Comparison of ENCODE assay signal across 9 cellular contexts in the genomic region with DNA sequence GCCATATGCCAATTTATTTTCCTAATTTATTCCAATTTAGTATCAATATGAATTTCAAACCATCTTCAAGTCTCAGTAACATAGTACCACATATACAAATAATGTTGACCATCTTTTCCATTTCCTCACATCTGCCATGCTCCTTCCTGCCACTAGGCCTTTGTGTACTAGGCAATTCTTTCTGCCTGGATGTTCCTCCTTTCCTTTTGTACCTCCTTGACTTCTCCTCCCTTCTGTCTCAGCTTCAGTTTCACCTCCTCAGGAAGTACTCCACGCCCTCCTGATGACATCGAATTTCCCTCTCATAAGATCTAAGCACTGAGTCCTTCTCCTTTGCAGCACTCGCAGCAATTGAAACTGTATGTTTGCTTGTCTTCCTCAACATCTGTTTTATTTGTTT. TPM values are rescaled to one million over a fixed set of nuclear protein-coding genes. Genes with fewer than 3 reads are reported as not detected.
A peak's percentile ranks its signal among the peaks of the same experiment; 100 is the strongest.
DNase-seq lines count a peak whose midpoint lies in the region; ATAC-seq, FAIRE-seq and TF ChIP-seq lines count a peak whose summit lies in the region.
"Had no signal": no experiment of that assay in that cellular context is flagged by ENCODE, and none has a peak within 500 bp of the region (broad histone marks: within the 10 kb centered on the region; RNA-seq: fewer than 3 reads in every experiment).

No MANE protein-coding gene starts in this region.

- no peaks in the 10 kb centered on the region for H3K27me3 ChIP-seq in BE2C
- no peaks in the 10 kb centered on the region for H3K27me3 ChIP-seq in K562 (ENCODE audit: control insufficient read depth in 2 of 2, insufficient read depth in 2 of 2, low read length in 2 of 2)
- H3K27me3 ChIP-seq in mucosa of rectum (ENCODE audit: control insufficient read depth in 2 of 2, insufficient read depth in 2 of 2, low read length in 2 of 2), result no peaks in the 10 kb centered on the region

- intact Hi-C loops in K562 (cut with micrococcal nuclease), result loop anchor here (5.0 kb wide), 2 partner anchors 53 to 298 kb away; a partner anchor contains a TSS

- peak overlapping the region; percentile 84 to 99 (median 92) for H3K27ac Mint-ChIP-seq in IgD-negative memory B cell
- H3K27ac Mint-ChIP-seq: activated naive CD8-positive, alpha-beta T cell treated with anti-CD3 and anti-CD28 coated beads, Interleukin-2, amount 10 ng/mL, durations not matched to agents 7 days and 5 days had no signal

- peak overlapping the region; percentile 9; the same call in 1 of the 2 replicates for H3K4me2 ChIP-seq in K562 (ENCODE audit: insufficient read depth, low read length)

- peak in 1 of 2 experiments; percentile 36; a peak in 2 of 4 replicates for TF ChIP-seq RAD21 in K562 (CRISPR knock-in tag; conservative IDR thresholded peaks at IDR 0.05 in 1 of 2, IDR thresholded peaks at IDR 0.05 in 1 of 2)

- H3K27ac ChIP-seq in K562 (ENCODE audit: extremely low read depth, low read depth, low read length), result peak overlapping the region; percentile 52; the same call in 2 of the 3 replicates
- H3K27ac ChIP-seq in mucosa of rectum (ENCODE audit: low read depth in 2 of 2, low read length in 2 of 2), result peak overlapping the region; percentile 44 to 52

- 14% methylated on average over 3 of the region's 3 CpGs for WGBS in K562 (ENCODE audit: insufficient coverage, low coverage, missing lambda C conversion rate)

- H3K4me3 Mint-ChIP-seq in IgD-negative memory B cell, result peak overlapping the region; percentile 39 to 79 (median 68)
- H3K4me3 Mint-ChIP-seq: activated naive CD8-positive, alpha-beta T cell treated with anti-CD3 and anti-CD28 coated beads, Interleukin-2, amount 10 ng/mL, durations not matched to agents 7 days and 5 days had no signal

- no peaks in the 10 kb centered on the region for H4K20me1 ChIP-seq in K562 (replicated peaks; ENCODE audit: control insufficient read depth, insufficient read depth, low read length)

- H3K27me3 Mint-ChIP-seq in IgD-negative memory B cell, result no peaks in the 10 kb centered on the region
- H3K27me3 Mint-ChIP-seq: activated naive CD8-positive, alpha-beta T cell treated with anti-CD3 and anti-CD28 coated beads, Interleukin-2, amount 10 ng/mL, durations not matched to agents 7 days and 5 days had no signal

- ATAC-seq in K562 (peak; percentile 59), HG03571 (IDR thresholded peaks at IDR 0.05; ENCODE audit: unreplicated experiment) (no peak), HG02852 (IDR thresholded peaks at IDR 0.05; ENCODE audit: unreplicated experiment) (no peak)

- peaks cover 76% of the 10 kb centered on the region for H3K79me2 ChIP-seq in K562 (ENCODE audit: control insufficient read depth, insufficient read depth, low read length)

- peak; percentile 18; the same call in 1 of the 2 replicates for TF ChIP-seq CTCF in BE2C (IDR thresholded peaks at IDR 0.05; ENCODE audit: low read depth, low read length)
- peak; percentile 26 to 58 (median 37); a peak in 4 of 6 replicates for TF ChIP-seq CTCF in K562 (IDR thresholded peaks at IDR 0.05 in 2 of 3, conservative IDR thresholded peaks at IDR 0.05 in 1 of 3; ENCODE audit: insufficient read depth in 2 of 3, low read depth in 1 of 3, low read length in 3 of 3)
- TF ChIP-seq CTCF in GM13976 (IDR thresholded peaks at IDR 0.05; ENCODE audit: borderline replicate concordance, control extremely low read depth, extremely low read depth, insufficient read depth, missing control alignments), result no peak

- H3K4me1 Mint-ChIP-seq in IgD-negative memory B cell, result peaks cover 32 to 69% (median 39%) of the 10 kb centered on the region in 3 donors

- POLR2A ChIA-PET in K562 (lab: Yijun Ruan, JAX), result interaction anchor here (3.1 kb wide), 1 partner anchor 10 kb away, joined by 18 read pairs; no protein-coding TSS in a partner anchor

- no peak overlapping the region for H3K9ac ChIP-seq in K562 (ENCODE audit: insufficient read depth in 1 of 2, low read depth in 2 of 2, low read length in 2 of 2)
- H3K9ac ChIP-seq in mucosa of rectum (ENCODE audit: low read depth in 1 of 2, low read length in 2 of 2), result no peak overlapping the region

- no peaks in the 10 kb centered on the region for H3K36me3 Mint-ChIP-seq in IgD-negative memory B cell
- H3K36me3 Mint-ChIP-seq: activated naive CD8-positive, alpha-beta T cell treated with anti-CD3 and anti-CD28 coated beads, Interleukin-2, amount 10 ng/mL, durations not matched to agents 7 days and 5 days had no signal

- no peak for TF ChIP-seq POLR2A in K562 (conservative IDR thresholded peaks at IDR 0.05)

- CTCF ChIA-PET in K562 (lab: Yijun Ruan, JAX; ENCODE audit: low intra/inter-chr PET ratio), result no interaction called here

- H3K4me3 ChIP-seq in BE2C (ENCODE audit: low read depth, low read length) (no peak overlapping the region), K562 (no peak overlapping the region), mucosa of rectum (ENCODE audit: low read length in 2 of 2) (no peak overlapping the region)

- in situ Hi-C loops in K562 (cut with MboI), result no loop called here
- in situ Hi-C loops in GM13976 (cut with MboI; ENCODE audit: low sequenced_read_pairs, unreplicated experiment), result loop anchor here (10.0 kb wide), 2 partner anchors 94 to 606 kb away; no protein-coding TSS in a partner anchor

- no peaks in the 10 kb centered on the region for H3K9me3 ChIP-seq in BE2C
- no peaks in the 10 kb centered on the region for H3K9me3 ChIP-seq in K562 (replicated peaks; ENCODE audit: control insufficient read depth, insufficient read depth, low read depth, low read length)
- H3K9me3 ChIP-seq in mucosa of rectum (ENCODE audit: control insufficient read depth in 2 of 2, low read length in 2 of 2), result no peaks in the 10 kb centered on the region

- no TSS peak for BruUV-seq in K562 (replicated peaks; lab: Mats Ljungman, UMichigan)

- no peaks in the 10 kb centered on the region for H3K9me3 Mint-ChIP-seq in IgD-negative memory B cell
- H3K9me3 Mint-ChIP-seq: activated naive CD8-positive, alpha-beta T cell treated with anti-CD3 and anti-CD28 coated beads, Interleukin-2, amount 10 ng/mL, durations not matched to agents 7 days and 5 days had no signal

- H2AFZ ChIP-seq in K562 (ENCODE audit: low read depth, low read length), result peak overlapping the region; percentile 77

- FAIRE-seq in K562 (lab: Jason Lieb, UNC), result peak; percentile 74

- H3K4me1 ChIP-seq in BE2C (no peaks in the 10 kb centered on the region), K562 (replicated peaks in 1 of 2; ENCODE audit: control insufficient read depth in 2 of 2, insufficient read depth in 2 of 2, low read length in 2 of 2) (peaks cover 0 to 16% of the 10 kb centered on the region in 2 experiments; a peak in 3 of 5 replicates), mucosa of rectum (ENCODE audit: control insufficient read depth in 2 of 2, insufficient read depth in 2 of 2, low read length in 2 of 2) (peaks cover 3 to 7% of the 10 kb centered on the region in 2 donors)

- H3K9me1 ChIP-seq in K562 (ENCODE audit: control insufficient read depth, insufficient read depth, low read length), result no peaks in the 10 kb centered on the region

- DNase-seq in BE2C (no peak), K562 (ENCODE audit: extremely low read depth in 1 of 4, low spot score in 3 of 4) (peak; percentile 13 to 49 (median 18)), GM13976 (ENCODE audit: low spot score) (no peak)
- no peak for DNase-seq in stimulated activated CD4-positive, alpha-beta T cell treated with anti-CD3 and anti-CD28 coated beads, Interleukin-2, amount 100 ng/mL, for 24 hours
- DNase-seq: activated naive CD8-positive, alpha-beta T cell treated with anti-CD3 and anti-CD28 coated beads, Interleukin-2, amount 10 ng/mL, durations not matched to agents 7 days and 5 days had no signal

- TF ChIP-seq EP300 in K562 (IDR thresholded peaks at IDR 0.05; ENCODE audit: low read length), result no peak

- no peaks in the 10 kb centered on the region for H3K36me3 ChIP-seq in BE2C
- peaks cover 1% of the 10 kb centered on the region; the same call in 2 of the 3 replicates for H3K36me3 ChIP-seq in K562 (ENCODE audit: control insufficient read depth, insufficient read depth, low read length)
- H3K36me3 ChIP-seq in mucosa of rectum (ENCODE audit: control insufficient read depth in 2 of 2, insufficient read depth in 2 of 2, low read length in 2 of 2), result no peaks in the 10 kb centered on the region

TF ChIP-seq in K562, 482 proteins besides CTCF, POLR2A, EP300 and RAD21 (continues in another document):
- TF ChIP-seq, protein P1, sequence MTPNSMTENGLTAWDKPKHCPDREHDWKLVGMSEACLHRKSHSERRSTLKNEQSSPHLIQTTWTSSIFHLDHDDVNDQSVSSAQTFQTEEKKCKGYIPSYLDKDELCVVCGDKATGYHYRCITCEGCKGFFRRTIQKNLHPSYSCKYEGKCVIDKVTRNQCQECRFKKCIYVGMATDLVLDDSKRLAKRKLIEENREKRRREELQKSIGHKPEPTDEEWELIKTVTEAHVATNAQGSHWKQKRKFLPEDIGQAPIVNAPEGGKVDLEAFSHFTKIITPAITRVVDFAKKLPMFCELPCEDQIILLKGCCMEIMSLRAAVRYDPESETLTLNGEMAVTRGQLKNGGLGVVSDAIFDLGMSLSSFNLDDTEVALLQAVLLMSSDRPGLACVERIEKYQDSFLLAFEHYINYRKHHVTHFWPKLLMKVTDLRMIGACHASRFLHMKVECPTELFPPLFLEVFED (CRISPR knock-in tag; conservative IDR thresholded peaks at IDR 0.05), result no peak
- TF ChIP-seq FOXM1 (IDR thresholded peaks at IDR 0.05; ENCODE audit: low read depth) (peak; percentile 30; the same call in 1 of the 2 replicates), FOXM1 (CRISPR knock-in tag; IDR thresholded peaks at IDR 0.05; ENCODE audit: low read depth) (no peak), EHMT2 (IDR thresholded peaks at IDR 0.05) (peak; percentile 54; the same call in 1 of the 2 replicates)

RNA-seq across cellular contexts. Expression of a gene that starts 53.9 kb away (rescaled TPM):
- polyA plus RNA-seq in BE2C (2012; ENCODE audit: insufficient read depth, insufficient read length, low read depth), result not detected
- polyA plus RNA-seq in IgD-negative memory B cell (238 TPM), K562 (2011; rRNA removed) (35.4 and 37.6 TPM in 2 replicates), K562 (2014; fragmentation: Illumina TruSeq; extraction: Trizol) (62.3 and 67.8 TPM in 2 replicates), K562 (2014; fragmentation: Nextera tagmentation; extraction: Ambion mirVana) (10 to 100 TPM; 48.2 to 66.3 TPM), K562 (2014; rRNA removed) (25.1 and 28.8 TPM in 2 replicates)
- total RNA-seq in K562 (2011; cell fraction: chromatin; rRNA removed; ENCODE audit: low replicate concordance), result 52.4 and 139 TPM in 2 replicates
- total RNA-seq in K562 (2011; cell fraction: nucleolus; rRNA removed), result 18.3 and 23.4 TPM in 2 replicates
- 41.7 and 68.3 TPM in 2 replicates for total RNA-seq in K562 (2011; cell fraction: nucleoplasm; rRNA removed)
- total RNA-seq in K562 (2014; rRNA removed) (47.6 and 50.1 TPM in 2 replicates), K562 (2014; rRNA removed; fragmentation: Illumina TruSeq; extraction: Trizol) (62.4 and 74.7 TPM in 2 replicates), K562 (2015; rRNA removed; fragmentation: Illumina TruSeq; extraction: Trizol) (52.6 and 58.3 TPM in 2 replicates), K562 (2021) (56.5 and 64.5 TPM in 2 replicates)
- polyA plus RNA-seq in K562 (2011; cell fraction: cytosol; rRNA removed), result 57.3 and 69.3 TPM in 2 replicates
- 45.1 and 48.9 TPM in 2 replicates for polyA plus RNA-seq in K562 (2011; cell fraction: nucleus; rRNA removed)
- 25.7 and 46.6 TPM in 2 replicates for polyA plus RNA-seq in K562 (2012)
- 181 and 196 TPM in 2 replicates for polyA minus RNA-seq in K562 (2011; rRNA and poly(A)+ RNA removed)
- polyA minus RNA-seq in K562 (2011; cell fraction: cytosol; rRNA and poly(A)+ RNA removed), result 45.1 and 47.7 TPM in 2 replicates
- polyA minus RNA-seq in K562 (2011; cell fraction: nucleus; rRNA and poly(A)+ RNA removed), result 97.3 and 153 TPM in 2 replicates

Comparison
In these comparisons a context has a peak if more than half of its experiments do, and no peak if none do; other contexts are left out.
1. DNase-seq: peak in K562 (4 of 4); none in BE2C (single experiment), stimulated activated CD4-positive, alpha-beta T cell treated with anti-CD3 and anti-CD28 coated beads, Interleukin-2, amount 100 ng/mL, for 24 hours (0 of 2) and GM13976 (single experiment).